8 cellular contexts compared by ENCODE assay signal in the genomic region with DNA sequence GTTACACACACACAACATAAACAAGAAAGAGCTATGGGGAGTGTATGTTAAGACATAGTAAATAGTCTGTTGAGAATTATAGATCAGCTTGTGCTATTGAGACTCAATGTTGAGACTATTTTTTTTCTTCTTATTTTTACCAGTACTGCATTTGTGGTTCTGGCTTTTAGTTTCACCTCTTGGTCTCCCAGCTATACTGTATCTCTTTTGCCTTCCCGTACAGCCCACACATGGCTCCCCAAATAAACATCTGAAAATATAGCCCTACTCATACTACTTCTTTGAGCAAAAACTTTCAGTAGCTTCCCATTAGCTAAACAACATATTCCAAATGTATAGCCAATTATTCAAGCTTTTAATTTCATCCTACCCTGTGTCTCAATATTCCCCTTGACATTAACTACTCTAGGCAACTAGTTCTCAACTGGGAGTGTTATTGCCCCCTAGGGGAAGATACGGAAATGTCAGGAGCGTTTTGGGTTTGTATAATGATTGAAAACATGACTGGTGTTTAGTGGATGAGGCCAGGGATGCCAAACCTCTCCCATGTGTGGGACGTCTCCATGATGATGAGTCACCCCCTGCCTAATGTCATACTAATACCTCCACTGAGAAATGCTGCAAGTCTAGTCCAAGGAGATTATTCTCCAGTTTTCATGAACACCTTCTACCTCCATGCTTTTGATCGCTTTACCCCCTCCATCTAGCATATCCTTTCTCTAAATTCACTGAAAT. TPM values are rescaled to one million over a fixed set of nuclear protein-coding genes. Genes with fewer than 3 reads are reported as not detected.
DNase-seq lines count a peak whose midpoint lies in the region; ATAC-seq and TF ChIP-seq lines count a peak whose summit lies in the region.

No MANE protein-coding gene starts in this region.

- in situ Hi-C loops in SK-MEL-5 (cut with HindIII; ENCODE audit: low pct_unique_long_range_greater_than_20kb, low sequenced_read_pairs), result no loop called here

- CTCF ChIA-PET in activated naive CD4-positive, alpha-beta T cell treated with anti-CD3 and anti-CD28 coated beads, Interleukin-2, amount 10 ng/mL, durations not matched to agents 7 days and 5 days (lab: Charles Lee), result interaction anchor here (1.3 to 3.8 kb wide), 2 partner anchors 323 to 326 kb away, joined by 13 to 17 read pairs; no protein-coding TSS in a partner anchor

- H3K27me3 Mint-ChIP-seq in activated naive CD4-positive, alpha-beta T cell treated with anti-CD3 and anti-CD28 coated beads, Interleukin-2, amount 10 ng/mL, durations not matched to agents 7 days and 5 days, result no peaks in the 10 kb centered on the region
- peaks cover 3% of the 10 kb centered on the region for H3K27me3 Mint-ChIP-seq in progenitor cell of endocrine pancreas

- peak; percentile 87 for ATAC-seq in GM21576 (IDR thresholded peaks at IDR 0.05; ENCODE audit: unreplicated experiment)

- no peak overlapping the region for H3K4me3 ChIP-seq in fibroblast of pulmonary artery (replicated peaks; ENCODE audit: low read depth, low read length)

- no peaks in the 10 kb centered on the region for H3K36me3 Mint-ChIP-seq in activated naive CD4-positive, alpha-beta T cell treated with anti-CD3 and anti-CD28 coated beads, Interleukin-2, amount 10 ng/mL, durations not matched to agents 7 days and 5 days
- H3K36me3 Mint-ChIP-seq in progenitor cell of endocrine pancreas (ENCODE audit: insufficient read depth), result no peaks in the 10 kb centered on the region

- no peaks in the 10 kb centered on the region for H3K4me1 Mint-ChIP-seq in activated naive CD4-positive, alpha-beta T cell treated with anti-CD3 and anti-CD28 coated beads, Interleukin-2, amount 10 ng/mL, durations not matched to agents 7 days and 5 days
- peaks cover 8% of the 10 kb centered on the region for H3K4me1 Mint-ChIP-seq in progenitor cell of endocrine pancreas (ENCODE audit: low read depth)

- H3K9me3 Mint-ChIP-seq in activated naive CD4-positive, alpha-beta T cell treated with anti-CD3 and anti-CD28 coated beads, Interleukin-2, amount 10 ng/mL, durations not matched to agents 7 days and 5 days, result no peaks in the 10 kb centered on the region
- H3K9me3 Mint-ChIP-seq in progenitor cell of endocrine pancreas (ENCODE audit: low read depth), result no peaks in the 10 kb centered on the region

- H3K4me3 Mint-ChIP-seq in activated naive CD4-positive, alpha-beta T cell treated with anti-CD3 and anti-CD28 coated beads, Interleukin-2, amount 10 ng/mL, durations not matched to agents 7 days and 5 days, result no peak overlapping the region
- H3K4me3 Mint-ChIP-seq in progenitor cell of endocrine pancreas (ENCODE audit: low read depth), result no peak overlapping the region

- DNase-seq in activated naive CD4-positive, alpha-beta T cell treated with anti-CD3 and anti-CD28 coated beads, Interleukin-2, amount 10 ng/mL, durations not matched to agents 7 days and 5 days, result peak; percentile 24
- DNase-seq in activated naive CD4-positive, alpha-beta T cell treated with Interleukin-2 at 50 U/mL for 16 hours, result no peak
- DNase-seq in HT-29 (ENCODE audit: low spot score) (peak; percentile 63), SK-MEL-5 (ENCODE audit: low read depth, low spot score) (peak; percentile 80), fibroblast of pulmonary artery (ENCODE audit: low read depth) (peak; percentile 64), progenitor cell of endocrine pancreas (ENCODE audit: low spot score, unreplicated experiment) (no peak), UCSD-AML1 (lab: John Stamatoyannopoulos, UW; ENCODE audit: unreplicated experiment) (no peak)

- no peak overlapping the region for H3K27ac Mint-ChIP-seq in activated naive CD4-positive, alpha-beta T cell treated with anti-CD3 and anti-CD28 coated beads, Interleukin-2, amount 10 ng/mL, durations not matched to agents 7 days and 5 days
- no peak overlapping the region for H3K27ac Mint-ChIP-seq in progenitor cell of endocrine pancreas

- TF ChIP-seq CTCF in fibroblast of pulmonary artery (IDR thresholded peaks at IDR 0.05; ENCODE audit: low read length, missing control alignments) (peak; percentile 90), progenitor cell of endocrine pancreas (IDR thresholded peaks at IDR 0.05; ENCODE audit: unreplicated experiment) (peak; percentile 68)

RNA-seq across cellular contexts. Expression of a gene that starts 6.8 kb away (rescaled TPM):
- not detected in 2 replicates for total RNA-seq in HT-29 (2014; rRNA removed; shearing (Covaris generic))
- total RNA-seq in SK-MEL-5 (2014; rRNA removed; shearing (Covaris generic)), result not detected in 2 replicates
- polyA plus RNA-seq in SK-MEL-5 (2015; cell fraction: cytosol; rRNA removed), result not detected in 2 replicates
- not detected in 2 replicates for polyA plus RNA-seq in SK-MEL-5 (2015; cell fraction: nucleus; rRNA removed)
- total RNA-seq in progenitor cell of endocrine pancreas, result not detected in 2 replicates

RNA-seq across cellular contexts. Expression of a gene that starts 53.9 kb away (rescaled TPM):
- total RNA-seq in HT-29 (2014; rRNA removed; shearing (Covaris generic)), result 7.6 and 10.2 TPM in 2 replicates
- 23.3 and 27.6 TPM in 2 replicates for total RNA-seq in SK-MEL-5 (2014; rRNA removed; shearing (Covaris generic))
- 12.5 and 17.1 TPM in 2 replicates for polyA plus RNA-seq in SK-MEL-5 (2015; cell fraction: cytosol; rRNA removed)
- polyA plus RNA-seq in SK-MEL-5 (2015; cell fraction: nucleus; rRNA removed), result 27.2 and 31.7 TPM in 2 replicates
- total RNA-seq in progenitor cell of endocrine pancreas, result 10.3 and 12.4 TPM in 2 replicates

Comparison
In these comparisons a context has a peak if more than half of its experiments do, and no peak if none do; other contexts are left out.
1. DNase-seq: peak in activated naive CD4-positive, alpha-beta T cell treated with anti-CD3 and anti-CD28 coated beads, Interleukin-2, amount 10 ng/mL, durations not matched to agents 7 days and 5 days (single experiment), HT-29 (single experiment), SK-MEL-5 (single experiment) and fibroblast of pulmonary artery (single experiment); none in activated naive CD4-positive, alpha-beta T cell treated with Interleukin-2 at 50 U/mL for 16 hours (single experiment), progenitor cell of endocrine pancreas (single experiment) and UCSD-AML1 (single experiment).